In the genomic region with DNA sequence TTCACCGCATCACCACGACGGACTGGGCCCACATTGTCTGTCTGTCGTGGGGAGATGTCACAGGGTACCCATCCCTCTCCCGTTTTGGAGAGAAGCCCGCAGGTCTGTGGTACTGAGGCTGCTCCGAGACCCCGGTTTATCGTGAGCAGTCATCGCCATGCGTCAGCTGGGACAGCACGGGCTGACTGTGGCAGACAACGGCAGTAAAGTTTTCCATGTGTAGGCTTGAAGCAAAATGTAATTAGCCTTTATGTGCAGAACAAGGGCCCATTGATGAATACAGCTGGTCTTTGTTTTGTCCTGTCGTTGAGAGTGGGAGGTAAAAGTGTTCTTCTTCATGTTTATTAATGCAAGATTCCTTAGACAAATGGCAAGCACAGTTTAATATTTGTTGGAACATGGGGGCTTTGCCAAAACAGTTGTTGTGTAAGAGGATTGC, we compare ENCODE assay signal across 14 cellular contexts.
A peak's percentile ranks its signal among the peaks of the same experiment; 100 is the strongest.
DNase-seq lines count a peak whose midpoint lies in the region; ATAC-seq, FAIRE-seq and TF ChIP-seq lines count a peak whose summit lies in the region.
"Had no signal": no experiment of that assay in that cellular context is flagged by ENCODE, and none has a peak within 500 bp of the region (broad histone marks: within the 10 kb centered on the region; RNA-seq: fewer than 3 reads in every experiment).

No MANE protein-coding gene starts in this region.

- no peak overlapping the region for H3K4me3 Mint-ChIP-seq in GM23338
- no peak overlapping the region for H3K4me3 Mint-ChIP-seq in brain
- H3K4me3 Mint-ChIP-seq: naive thymus-derived CD4-positive, alpha-beta T cell had no signal

- H3K9me3 Mint-ChIP-seq in GM23338 (no peaks in the 10 kb centered on the region; the same call in 2 of the 3 replicates), brain (peaks cover 0 to 6% (median 0%) of the 10 kb centered on the region in 5 experiments)
- H3K9me3 Mint-ChIP-seq: naive thymus-derived CD4-positive, alpha-beta T cell had no signal

- no peak for TF ChIP-seq CTCF in GM23338 (conservative IDR thresholded peaks at IDR 0.05; ENCODE audit: low read depth in 2 of 2)
- TF ChIP-seq CTCF in brain (conservative IDR thresholded peaks at IDR 0.05): no peak

- no peaks in the 10 kb centered on the region for H3K9me3 ChIP-seq in MG63

- H3K27ac Mint-ChIP-seq in GM23338: no peak overlapping the region
- peak overlapping the region in 4 of 5 experiments; percentile 30 to 82 (median 76) for H3K27ac Mint-ChIP-seq in brain

- no peak overlapping the region for H3K4me2 ChIP-seq in GM23338

- H2AFZ ChIP-seq in GM23338: no peak overlapping the region

- no peak for FAIRE-seq in HTR-8/SVneo (lab: Jason Lieb, UNC)

- no peak for DNase-seq in GM23338 (ENCODE audit: low spot score)
- peak; percentile 56 to 77 for DNase-seq in hippocampal formation (lab: John Stamatoyannopoulos, UW)
- peak; percentile 81 for DNase-seq in putamen (ENCODE audit: low spot score)
- DNase-seq in HTR-8/SVneo (ENCODE audit: insufficient read length, low spot score): no peak
- no peak for DNase-seq in MG63
- no peak for DNase-seq in DMS153 (lab: John Stamatoyannopoulos, UW)
- no peak for DNase-seq in H7
- DNase-seq: activated effector memory CD4-positive, alpha-beta T cell treated with anti-CD3 and anti-CD28 coated beads, Interleukin-2, amount 50 U/mL, for 16 hours; DMS 273 treated with DMSO at 0.1 percent for 48 hours; naive thymus-derived CD4-positive, alpha-beta T cell; NCI-H1417; NCI-H2227 treated with DMSO at 0.1 percent for 48 hours; stimulated activated naive CD4-positive, alpha-beta T cell treated with Interleukin-2 at 50 U/mL for 16 hours had no signal

- H3K36me3 ChIP-seq in GM23338 (ENCODE audit: insufficient read depth): peaks cover 5% of the 10 kb centered on the region; the same call in 1 of the 2 replicates
- H3K36me3 ChIP-seq in MG63: no peaks in the 10 kb centered on the region; the same call in 1 of the 2 replicates
- H3K36me3 ChIP-seq in H7 (replicated peaks; ENCODE audit: control insufficient read depth, insufficient read depth, low read length): peaks cover 5% of the 10 kb centered on the region

- H3K27me3 ChIP-seq in GM23338 (ENCODE audit: insufficient read depth) (no peaks in the 10 kb centered on the region), MG63 (no peaks in the 10 kb centered on the region), H7 (ENCODE audit: control insufficient read depth, insufficient read depth, low read length) (no peaks in the 10 kb centered on the region)

- peak overlapping the region; percentile 55; the same call in 1 of the 2 replicates for H3K27ac ChIP-seq in GM23338 (ENCODE audit: low read depth)

- ATAC-seq in GM23338: no peak
- ATAC-seq: naive thymus-derived CD4-positive, alpha-beta T cell had no signal

- peaks cover 19% of the 10 kb centered on the region for H3K36me3 Mint-ChIP-seq in GM23338 (ENCODE audit: low read depth)
- peaks cover 51% of the 10 kb centered on the region for H3K36me3 Mint-ChIP-seq in brain

- H4K20me1 ChIP-seq in GM23338 (replicated peaks; ENCODE audit: insufficient read depth): no peaks in the 10 kb centered on the region

- H3F3A ChIP-seq in GM23338 (replicated peaks; ENCODE audit: low read depth): no peaks in the 10 kb centered on the region

- no peaks in the 10 kb centered on the region for H3K9me2 ChIP-seq in GM23338 (ENCODE audit: insufficient read depth)

- peaks cover 5% of the 10 kb centered on the region; the same call in 1 of the 2 replicates for H3K79me2 ChIP-seq in GM23338 (replicated peaks; ENCODE audit: insufficient read depth)

- H3K4me3 ChIP-seq in GM23338: no peak overlapping the region
- H3K4me3 ChIP-seq in MG63: no peak overlapping the region
- H3K4me3 ChIP-seq in H7 (ENCODE audit: insufficient read depth, low read depth, low read length): no peak overlapping the region

- H3K4me1 Mint-ChIP-seq in GM23338 (peaks cover 22% of the 10 kb centered on the region), brain (peaks cover 39% of the 10 kb centered on the region)

- peaks cover 12% of the 10 kb centered on the region; the same call in 1 of the 2 replicates for H3K4me1 ChIP-seq in GM23338 (ENCODE audit: insufficient read depth)

- peaks cover 3% of the 10 kb centered on the region for H3K27me3 Mint-ChIP-seq in GM23338 (ENCODE audit: insufficient read depth, low read depth, poor library complexity)
- no peaks in the 10 kb centered on the region for H3K27me3 Mint-ChIP-seq in brain
- H3K27me3 Mint-ChIP-seq: naive thymus-derived CD4-positive, alpha-beta T cell had no signal

TF ChIP-seq in GM23338, 12 proteins besides CTCF, POLR2A, EP300 and RAD21:
- no peak for TF ChIP-seq STAT1 (IDR thresholded peaks at IDR 0.05; ENCODE audit: unreplicated experiment)

Comparison
In these comparisons a context has a peak if more than half of its experiments do, and no peak if none do; other contexts are left out.
1. DNase-seq: peak in hippocampal formation (2 of 2) and putamen (single experiment); none in GM23338 (single experiment), HTR-8/SVneo (single experiment), MG63 (single experiment), DMS153 (single experiment) and H7 (single experiment).